Comparison of ENCODE assay signal across 21 cellular contexts in genomic region chr2:25738383-25739343, GRCh38.
A peak's percentile ranks its signal among the peaks of the same experiment; 100 is the strongest.
DNase-seq lines count a peak whose midpoint lies in the region; ATAC-seq lines count a peak whose summit lies in the region.
"Had no signal": no experiment of that assay in that cellular context is flagged by ENCODE, and none has a peak within 500 bp of the region (broad histone marks: within the 10 kb centered on the region; RNA-seq: fewer than 3 reads in every experiment).

No MANE protein-coding gene starts in this region.

- no peak overlapping the region for H4K8ac ChIP-seq in mesendoderm (ENCODE audit: low read depth, low read length)

- WGBS in mesendoderm (ENCODE audit: extremely low coverage, insufficient coverage, low lambda C conversion rate) = no CpG with 5 or more reads among the region's 3 CpGs

- H3K4ac ChIP-seq in mesendoderm (ENCODE audit: low read depth, low read length) = no peak overlapping the region

- no peak overlapping the region for H3K4me2 ChIP-seq in mesendoderm (ENCODE audit: low read length)
- H3K4me2 ChIP-seq: KMS-11 had no signal

- peaks cover 16% of the 10 kb centered on the region for H3K4me1 ChIP-seq in CD4-positive, CD25-positive, alpha-beta regulatory T cell (ENCODE audit: control insufficient read depth, insufficient read depth, low read length, poor library complexity, severe bottlenecking)
- H3K4me1 ChIP-seq in CD8-positive, alpha-beta memory T cell (ENCODE audit: insufficient read depth, low read length) = peaks cover 10% of the 10 kb centered on the region
- H3K4me1 ChIP-seq in adipocyte (ENCODE audit: control insufficient read depth, insufficient read depth, low read length) (peaks cover 3% of the 10 kb centered on the region), mesendoderm (ENCODE audit: control insufficient read depth, low read depth, low read length) (no peaks in the 10 kb centered on the region)
- H3K4me1 ChIP-seq: Caco-2 had no signal

- no peak overlapping the region for H3K27ac ChIP-seq in CD4-positive, CD25-positive, alpha-beta regulatory T cell (ENCODE audit: insufficient read depth, low read length, poor library complexity, severe bottlenecking)
- no peak overlapping the region for H3K27ac ChIP-seq in CD8-positive, alpha-beta memory T cell (ENCODE audit: low read depth, low read length)
- no peak overlapping the region for H3K27ac ChIP-seq in mesendoderm (ENCODE audit: low read depth, low read length)
- H3K27ac ChIP-seq: C4-2B, KMS-11 had no signal

- H3K4me3 ChIP-seq in CD4-positive, CD25-positive, alpha-beta regulatory T cell (ENCODE audit: low read depth, low read length) = no peak overlapping the region
- H3K4me3 ChIP-seq in CD8-positive, alpha-beta memory T cell (ENCODE audit: low read length) = no peak overlapping the region
- H3K4me3 ChIP-seq in adipocyte (ENCODE audit: low read length) = no peak overlapping the region
- H3K4me3 ChIP-seq in mesendoderm (ENCODE audit: low read length) = no peak overlapping the region

- no peak overlapping the region for H2BK120ac ChIP-seq in mesendoderm (ENCODE audit: low read depth, low read length)

- no peak overlapping the region for H2BK15ac ChIP-seq in mesendoderm (replicated peaks; ENCODE audit: low read depth)

- peak overlapping the region; percentile 19 to 50 (median 37) for H3K27ac Mint-ChIP-seq in CD4-positive, CD25-positive, alpha-beta regulatory T cell
- H3K27ac Mint-ChIP-seq in CD8-positive, alpha-beta memory T cell = peak overlapping the region in 6 of 8 donors; percentile 25 to 76 (median 54)
- no peak overlapping the region for H3K27ac Mint-ChIP-seq in activated CD8-positive, alpha-beta memory T cell treated with anti-CD3 and anti-CD28 coated beads, Interleukin-2, amount 10 ng/mL, durations not matched to agents 7 days and 5 days
- peak overlapping the region in 3 of 6 donors; percentile 4 to 57 (median 13) for H3K27ac Mint-ChIP-seq in immature natural killer cell
- H3K27ac Mint-ChIP-seq: HFFc6 had no signal

- H2AK5ac ChIP-seq in mesendoderm (ENCODE audit: low read length) = no peak overlapping the region

- H3K56ac ChIP-seq in mesendoderm (ENCODE audit: low read length) = no peak overlapping the region

- H3K23ac ChIP-seq in mesendoderm (ENCODE audit: low read length) = no peak overlapping the region

- no peaks in the 10 kb centered on the region for H3K27me3 Mint-ChIP-seq in CD4-positive, CD25-positive, alpha-beta regulatory T cell
- H3K27me3 Mint-ChIP-seq in CD8-positive, alpha-beta memory T cell = no peaks in the 10 kb centered on the region
- no peaks in the 10 kb centered on the region for H3K27me3 Mint-ChIP-seq in activated CD8-positive, alpha-beta memory T cell treated with anti-CD3 and anti-CD28 coated beads, Interleukin-2, amount 10 ng/mL, durations not matched to agents 7 days and 5 days
- H3K27me3 Mint-ChIP-seq in immature natural killer cell (ENCODE audit: low read depth in 3 of 3) = peaks cover 0 to 8% (median 2%) of the 10 kb centered on the region in 3 donors

- no peak overlapping the region for H3K4me3 Mint-ChIP-seq in CD4-positive, CD25-positive, alpha-beta regulatory T cell
- H3K4me3 Mint-ChIP-seq in CD8-positive, alpha-beta memory T cell = no peak overlapping the region
- H3K4me3 Mint-ChIP-seq in activated CD8-positive, alpha-beta memory T cell treated with anti-CD3 and anti-CD28 coated beads, Interleukin-2, amount 10 ng/mL, durations not matched to agents 7 days and 5 days = no peak overlapping the region
- no peak overlapping the region for H3K4me3 Mint-ChIP-seq in immature natural killer cell
- H3K4me3 Mint-ChIP-seq: HFFc6 had no signal

- no peak for ATAC-seq in CD4-positive, CD25-positive, alpha-beta regulatory T cell (ENCODE audit: low read depth in 2 of 2)
- ATAC-seq in activated CD8-positive, alpha-beta memory T cell treated with anti-CD3 and anti-CD28 coated beads, Interleukin-2, amount 10 ng/mL, durations not matched to agents 7 days and 5 days = no peak

- no peak for DNase-seq in CD4-positive, CD25-positive, alpha-beta regulatory T cell
- no peak for DNase-seq in CD8-positive, alpha-beta memory T cell
- peak; percentile 13 for DNase-seq in adipocyte (ENCODE audit: low read depth)
- peak; percentile 26 for DNase-seq in mesendoderm
- DNase-seq in activated CD8-positive, alpha-beta memory T cell treated with anti-CD3 and anti-CD28 coated beads, Interleukin-2, amount 10 ng/mL, durations not matched to agents 7 days and 5 days = no peak
- no peak for DNase-seq in immature natural killer cell
- no peak for DNase-seq in posterior cingulate gyrus
- no peak for DNase-seq in activated CD8-positive, alpha-beta memory T cell treated with anti-CD3 and anti-CD28 coated beads, Interleukin-2, amount 50 U/mL, for 48 hours
- DNase-seq: ACHN, Caco-2, H7, HFFc6, MV-4-11, NCI-H1417, NCI-H187, NCI-H2107, NCI-H510A treated with DMSO at 0.1 percent for 48 hours, NCI-H82, OCI-M1 had no signal

- H2BK5ac ChIP-seq in mesendoderm (ENCODE audit: low read length) = no peak overlapping the region

- H3K4me1 Mint-ChIP-seq in CD4-positive, CD25-positive, alpha-beta regulatory T cell = peaks cover 11 to 38% (median 35%) of the 10 kb centered on the region in 4 donors
- peaks cover 26 to 31% (median 29%) of the 10 kb centered on the region in 3 donors for H3K4me1 Mint-ChIP-seq in CD8-positive, alpha-beta memory T cell
- H3K4me1 Mint-ChIP-seq in activated CD8-positive, alpha-beta memory T cell treated with anti-CD3 and anti-CD28 coated beads, Interleukin-2, amount 10 ng/mL, durations not matched to agents 7 days and 5 days = peaks cover 26% of the 10 kb centered on the region
- peaks cover 11 to 12% of the 10 kb centered on the region in 2 donors for H3K4me1 Mint-ChIP-seq in immature natural killer cell

- H3K79me2 ChIP-seq in mesendoderm (ENCODE audit: control insufficient read depth, insufficient read depth, low read length) = no peaks in the 10 kb centered on the region

- H3K9me3 ChIP-seq in CD4-positive, CD25-positive, alpha-beta regulatory T cell (ENCODE audit: control insufficient read depth in 2 of 2, low read length in 2 of 2) = no peaks in the 10 kb centered on the region
- no peaks in the 10 kb centered on the region for H3K9me3 ChIP-seq in CD8-positive, alpha-beta memory T cell (ENCODE audit: low read length)
- H3K9me3 ChIP-seq in adipocyte (ENCODE audit: control insufficient read depth, low read length) = no peaks in the 10 kb centered on the region
- H3K9me3 ChIP-seq: Caco-2 had no signal

- POLR2A ChIA-PET in CD8-positive, alpha-beta memory T cell (lab: Charles Lee) = no interaction called here

- H3K9me3 Mint-ChIP-seq in CD4-positive, CD25-positive, alpha-beta regulatory T cell = no peaks in the 10 kb centered on the region
- no peaks in the 10 kb centered on the region for H3K9me3 Mint-ChIP-seq in CD8-positive, alpha-beta memory T cell
- H3K9me3 Mint-ChIP-seq in activated CD8-positive, alpha-beta memory T cell treated with anti-CD3 and anti-CD28 coated beads, Interleukin-2, amount 10 ng/mL, durations not matched to agents 7 days and 5 days (ENCODE audit: low read depth) = no peaks in the 10 kb centered on the region
- H3K9me3 Mint-ChIP-seq in immature natural killer cell = no peaks in the 10 kb centered on the region
- H3K9me3 Mint-ChIP-seq: HFFc6 had no signal

- intact Hi-C loops in posterior cingulate gyrus (cut with DNase I) = no loop called here

- no peaks in the 10 kb centered on the region for H3K27me3 ChIP-seq in CD4-positive, CD25-positive, alpha-beta regulatory T cell (ENCODE audit: control insufficient read depth, insufficient read depth, low read length)
- H3K27me3 ChIP-seq in CD8-positive, alpha-beta memory T cell (ENCODE audit: insufficient read depth, low read length, poor library complexity, severe bottlenecking) = no peaks in the 10 kb centered on the region
- no peaks in the 10 kb centered on the region for H3K27me3 ChIP-seq in adipocyte (replicated peaks; ENCODE audit: control insufficient read depth, insufficient read depth, low read length)
- H3K27me3 ChIP-seq in mesendoderm (ENCODE audit: insufficient read depth, low read length, poor library complexity) = peaks cover 1% of the 10 kb centered on the region

- H3K36me3 ChIP-seq in CD4-positive, CD25-positive, alpha-beta regulatory T cell (ENCODE audit: control insufficient read depth, insufficient read depth, low read length) = peaks cover 23% of the 10 kb centered on the region
- peaks cover 16% of the 10 kb centered on the region for H3K36me3 ChIP-seq in CD8-positive, alpha-beta memory T cell (ENCODE audit: insufficient read depth, low read length)
- H3K36me3 ChIP-seq in adipocyte (ENCODE audit: control insufficient read depth, insufficient read depth, low read length, severe bottlenecking) (peaks cover 26% of the 10 kb centered on the region), mesendoderm (ENCODE audit: control insufficient read depth, insufficient read depth, low read length) (peaks cover 1% of the 10 kb centered on the region)

- peaks cover 26% of the 10 kb centered on the region for H3K36me3 Mint-ChIP-seq in CD4-positive, CD25-positive, alpha-beta regulatory T cell
- peaks cover 5 to 35% (median 11%) of the 10 kb centered on the region in 3 donors for H3K36me3 Mint-ChIP-seq in CD8-positive, alpha-beta memory T cell
- H3K36me3 Mint-ChIP-seq in activated CD8-positive, alpha-beta memory T cell treated with anti-CD3 and anti-CD28 coated beads, Interleukin-2, amount 10 ng/mL, durations not matched to agents 7 days and 5 days = peaks cover 31% of the 10 kb centered on the region
- H3K36me3 Mint-ChIP-seq in immature natural killer cell = peaks cover 10 to 23% (median 21%) of the 10 kb centered on the region in 3 donors

- H3K79me1 ChIP-seq in mesendoderm (ENCODE audit: low read length) = no peaks in the 10 kb centered on the region

- CTCF ChIA-PET in CD8-positive, alpha-beta memory T cell (lab: Charles Lee) = interaction anchor here (1.1 kb wide), 1 partner anchor 36 kb away, joined by 3 read pairs; no protein-coding TSS in a partner anchor
- CTCF ChIA-PET in activated CD8-positive, alpha-beta memory T cell treated with anti-CD3 and anti-CD28 coated beads, Interleukin-2, amount 10 ng/mL, durations not matched to agents 7 days and 5 days (lab: Charles Lee) = interaction anchor here (1.2 to 1.5 kb wide), 3 partner anchors 11 to 38 kb away, joined by 3 to 4 read pairs (median 3); no protein-coding TSS in a partner anchor

- no peak overlapping the region for H3K9ac ChIP-seq in adipocyte (ENCODE audit: low read length)
- no peak overlapping the region for H3K9ac ChIP-seq in mesendoderm (ENCODE audit: low read length)
- H3K9ac ChIP-seq: KMS-11 had no signal

- no peak overlapping the region for H3K18ac ChIP-seq in mesendoderm (ENCODE audit: low read length)

- H4K5ac ChIP-seq in mesendoderm (ENCODE audit: low read length) = no peak overlapping the region

Comparison
In these comparisons a context has a peak if more than half of its experiments do, and no peak if none do; other contexts are left out.
1. DNase-seq: peak in adipocyte (single experiment) and mesendoderm (single experiment); none in CD4-positive, CD25-positive, alpha-beta regulatory T cell (0 of 3), CD8-positive, alpha-beta memory T cell (0 of 5), activated CD8-positive, alpha-beta memory T cell treated with anti-CD3 and anti-CD28 coated beads, Interleukin-2, amount 10 ng/mL, durations not matched to agents 7 days and 5 days (single experiment), immature natural killer cell (0 of 3), posterior cingulate gyrus (0 of 10) and activated CD8-positive, alpha-beta memory T cell treated with anti-CD3 and anti-CD28 coated beads, Interleukin-2, amount 50 U/mL, for 48 hours (single experiment).